ENCODE assay signal across 8 cellular contexts in genomic region chr2:148020358-148021058, GRCh38. TPM values are rescaled to one million over a fixed set of nuclear protein-coding genes. Genes with fewer than 3 reads are reported as not detected.
A peak's percentile ranks its signal among the peaks of the same experiment; 100 is the strongest.
DNase-seq lines count a peak whose midpoint lies in the region; ATAC-seq and TF ChIP-seq lines count a peak whose summit lies in the region.

Gene ORC4 (minus strand): TSS chr2:148020737. CDS start chr2:147975958, 44,779 bp downstream.

- peak within 1 kb of the TSS; percentile 96 for H3K4me3 Mint-ChIP-seq in activated T-cell treated with anti-CD3 and anti-CD28 coated beads, Interleukin-2, amount 50 U/mL, for 4 hours

- H3K9me3 ChIP-seq in DND-41 (ENCODE audit: insufficient read depth, low read length, severe bottlenecking) (no peaks in the 10 kb centered on the region), Panc1 (ENCODE audit: control insufficient read depth, insufficient read depth, low read depth, low read length) (no peaks in the 10 kb centered on the region), muscle layer of colon (ENCODE audit: low read length) (no peaks in the 10 kb centered on the region)

- ATAC-seq in DND-41 (ENCODE audit: insufficient read depth, low read depth) (peak; percentile 84), GM21737 (IDR thresholded peaks at IDR 0.05; ENCODE audit: unreplicated experiment) (peak; percentile 84), Panc1 (peak; percentile 96), esophagus mucosa (peak; percentile 99)
- peak; percentile 87 to 90 for ATAC-seq in activated T-cell treated with anti-CD3 and anti-CD28 coated beads, Interleukin-2, amount 50 U/mL, for 4 hours

- H3K4me3 ChIP-seq in DND-41 (ENCODE audit: low read depth in 1 of 2, low read length in 2 of 2), result peak within 1 kb of the TSS; percentile 68 to 86
- H3K4me3 ChIP-seq in KMS-11 (IDR thresholded peaks at IDR 0.05; ENCODE audit: insufficient read depth, low read depth, low read length), result peak within 1 kb of the TSS; percentile 45
- H3K4me3 ChIP-seq in Panc1 (ENCODE audit: low read depth in 2 of 2, low read length in 2 of 2), result peak within 1 kb of the TSS; percentile 93 to 98
- H3K4me3 ChIP-seq in muscle layer of colon (ENCODE audit: low read depth in 1 of 2, low read length in 2 of 2), result peak within 1 kb of the TSS; percentile 94 to 97

- H3K79me2 ChIP-seq in DND-41 (ENCODE audit: insufficient read depth, low read length) (peaks cover 91% of the 10 kb centered on the region), KMS-11 (ENCODE audit: insufficient read depth, low read depth) (peaks cover 63% of the 10 kb centered on the region; the same call in 1 of the 2 replicates)

- H3K27me3 ChIP-seq in DND-41 (ENCODE audit: insufficient read depth, low read length, poor library complexity) (no peaks in the 10 kb centered on the region), KMS-11 (ENCODE audit: insufficient read depth, low read depth) (no peaks in the 10 kb centered on the region), Panc1 (ENCODE audit: control insufficient read depth, insufficient read depth, low read length) (no peaks in the 10 kb centered on the region), muscle layer of colon (ENCODE audit: control insufficient read depth in 1 of 2, insufficient read depth in 2 of 2, low read length in 2 of 2) (no peaks in the 10 kb centered on the region)

- H2AFZ ChIP-seq in DND-41 (ENCODE audit: low read depth, low read length) (peak within 1 kb of the TSS; percentile 82), KMS-11 (ENCODE audit: low read depth) (peak within 1 kb of the TSS; percentile 44)

- TF ChIP-seq CTCF in DND-41 (IDR thresholded peaks at IDR 0.05; ENCODE audit: borderline replicate concordance, extremely low read depth, low read length, poor library complexity, severe bottlenecking), result peak; percentile 26
- TF ChIP-seq CTCF in KMS-11 (conservative IDR thresholded peaks at IDR 0.05; ENCODE audit: low read depth, low read length), result no peak
- TF ChIP-seq CTCF in Panc1 (IDR thresholded peaks at IDR 0.05), result peak; percentile 72

- no peaks in the 10 kb centered on the region for H3K27me3 Mint-ChIP-seq in activated T-cell treated with anti-CD3 and anti-CD28 coated beads, Interleukin-2, amount 50 U/mL, for 4 hours (ENCODE audit: low read depth)

- CTCF ChIA-PET in Panc1 (lab: Charles Lee), result interaction anchor here (0.6 to 1.2 kb wide), 11 partner anchors 16 to 1793 kb away, joined by 3 to 11 read pairs (median 4); no protein-coding TSS in a partner anchor

- DNase-seq in DND-41 (peak; percentile 98), Panc1 (ENCODE audit: low read depth, low spot score) (peak; percentile 95)
- DNase-seq in activated T-cell treated with anti-CD3 and anti-CD28 coated beads, Interleukin-2, amount 50 U/mL, for 4 hours, result peak; percentile 95
- peak; percentile 95 for DNase-seq in stimulated activated CD8-positive, alpha-beta memory T cell treated with anti-CD3 and anti-CD28 coated beads, Interleukin-7, amount 100 ng/mL, for 24 hours (ENCODE audit: low read depth)

- H3K36me3 Mint-ChIP-seq in activated T-cell treated with anti-CD3 and anti-CD28 coated beads, Interleukin-2, amount 50 U/mL, for 4 hours (ENCODE audit: insufficient read depth), result peaks cover 4% of the 10 kb centered on the region

- H3K27ac ChIP-seq in DND-41 (ENCODE audit: low read length), result peak within 1 kb of the TSS; percentile 97
- H3K27ac ChIP-seq in KMS-11, result peak within 1 kb of the TSS; percentile 67
- H3K27ac ChIP-seq in Panc1 (ENCODE audit: low read length), result peak within 1 kb of the TSS; percentile 96
- peak within 1 kb of the TSS; percentile 94 for H3K27ac ChIP-seq in muscle layer of colon (ENCODE audit: low read depth, low read length)

- H3K36me3 ChIP-seq in DND-41 (ENCODE audit: insufficient read depth, low read length) (no peaks in the 10 kb centered on the region; the same call in 1 of the 2 replicates), KMS-11 (ENCODE audit: insufficient read depth) (no peaks in the 10 kb centered on the region), Panc1 (ENCODE audit: control insufficient read depth, insufficient read depth, low read length) (peaks cover 2% of the 10 kb centered on the region; the same call in 1 of the 2 replicates), muscle layer of colon (ENCODE audit: insufficient read depth, low read length) (no peaks in the 10 kb centered on the region)

- BruUV-seq in Panc1 (replicated peaks; lab: Mats Ljungman, UMichigan), result no TSS peak

- POLR2A ChIA-PET in Panc1 (lab: Charles Lee), result interaction anchor here (0.6 kb wide), 2 partner anchors 454 to 732 kb away, joined by 3 to 10 read pairs; no protein-coding TSS in a partner anchor

- H3K4me1 ChIP-seq in DND-41 (ENCODE audit: insufficient read depth, low read length), result peaks cover 53% of the 10 kb centered on the region
- peaks cover 28% of the 10 kb centered on the region for H3K4me1 ChIP-seq in KMS-11 (ENCODE audit: low read depth, poor library complexity, severe bottlenecking)
- H3K4me1 ChIP-seq in Panc1 (ENCODE audit: control insufficient read depth, insufficient read depth, low read length), result peaks cover 24% of the 10 kb centered on the region; the same call in 1 of the 2 replicates
- peaks cover 5% of the 10 kb centered on the region for H3K4me1 ChIP-seq in muscle layer of colon (ENCODE audit: insufficient read depth, low read length)

- H3K9ac ChIP-seq in DND-41 (ENCODE audit: low read depth, low read length) (peak within 1 kb of the TSS; percentile 68), KMS-11 (peak within 1 kb of the TSS; percentile 59; the same call in 1 of the 2 replicates), muscle layer of colon (ENCODE audit: low read length) (peak within 1 kb of the TSS; percentile 96)

- no peaks in the 10 kb centered on the region for H3K9me3 Mint-ChIP-seq in activated T-cell treated with anti-CD3 and anti-CD28 coated beads, Interleukin-2, amount 50 U/mL, for 4 hours

- H3K4me2 ChIP-seq in DND-41 (ENCODE audit: insufficient read depth, low read length) (peak within 1 kb of the TSS; percentile 81), KMS-11 (peak within 1 kb of the TSS; percentile 66; the same call in 1 of the 2 replicates)

- in situ Hi-C loops in Panc1 (cut with HindIII; ENCODE audit: low pct_unique_long_range_greater_than_20kb, low sequenced_read_pairs), result no loop called here

- H4K20me1 ChIP-seq in DND-41 (ENCODE audit: insufficient read depth, low read length) (peaks cover 7% of the 10 kb centered on the region; the same call in 1 of the 2 replicates), KMS-11 (ENCODE audit: insufficient read depth) (no peaks in the 10 kb centered on the region)

- intact Hi-C loops in Panc1 (cut with micrococcal nuclease; ENCODE audit: unreplicated experiment), result no loop called here

- peaks cover 62% of the 10 kb centered on the region for H3K4me1 Mint-ChIP-seq in activated T-cell treated with anti-CD3 and anti-CD28 coated beads, Interleukin-2, amount 50 U/mL, for 4 hours (ENCODE audit: low read depth)

RNA-seq across cellular contexts. Expression of gene ORC4, which starts in this region (rescaled TPM):
- total RNA-seq in Panc1 (2021; ENCODE audit: unreplicated experiment), result 43.3 TPM
- polyA plus RNA-seq in Panc1 (2012; ENCODE audit: insufficient read length), result 25.8 TPM
- total RNA-seq in activated T-cell treated with anti-CD3 and anti-CD28 coated beads, Interleukin-2, amount 50 U/mL, for 4 hours, result 10 to 100 TPM; 29.3 to 29.9 (median 29.6) TPM
- 24.0 TPM for total RNA-seq in esophagus mucosa

Comparison
In these comparisons a context has a peak if more than half of its experiments do, and no peak if none do; other contexts are left out.
1. Peak in every context shown above with its lines: DNase-seq, ATAC-seq, H3K4me3 ChIP-seq and H3K27ac ChIP-seq.
2. H3K4me3 ChIP-seq: peak in every context shown above with its lines; median percentile 96 in Panc1; 96 in muscle layer of colon; 77 in DND-41; 45 in KMS-11.